In genomic region chr11:47539681-47540039, GRCh38 we compare ENCODE assay signal across 1 cellular context.
TF ChIP-seq lines count a peak whose summit lies in the region.

No MANE protein-coding gene starts in this region.

TF ChIP-seq in GM23338, 12 proteins besides CTCF, POLR2A, EP300 and RAD21:
- no peak for TF ChIP-seq JUNB (IDR thresholded peaks at IDR 0.05; ENCODE audit: unreplicated experiment)
- TF ChIP-seq REST (IDR thresholded peaks at IDR 0.05; ENCODE audit: unreplicated experiment): no peak
- TF ChIP-seq ZNF114 (CRISPR knock-in tag; IDR thresholded peaks at IDR 0.05): no peak
- no peak for TF ChIP-seq ZNF331 (CRISPR knock-in tag; IDR thresholded peaks at IDR 0.05; ENCODE audit: low read depth)
TF ChIP-seq in GM23338: peak in this region for 0.
